Comparison of ENCODE assay signal across 11 cellular contexts in the genomic region with DNA sequence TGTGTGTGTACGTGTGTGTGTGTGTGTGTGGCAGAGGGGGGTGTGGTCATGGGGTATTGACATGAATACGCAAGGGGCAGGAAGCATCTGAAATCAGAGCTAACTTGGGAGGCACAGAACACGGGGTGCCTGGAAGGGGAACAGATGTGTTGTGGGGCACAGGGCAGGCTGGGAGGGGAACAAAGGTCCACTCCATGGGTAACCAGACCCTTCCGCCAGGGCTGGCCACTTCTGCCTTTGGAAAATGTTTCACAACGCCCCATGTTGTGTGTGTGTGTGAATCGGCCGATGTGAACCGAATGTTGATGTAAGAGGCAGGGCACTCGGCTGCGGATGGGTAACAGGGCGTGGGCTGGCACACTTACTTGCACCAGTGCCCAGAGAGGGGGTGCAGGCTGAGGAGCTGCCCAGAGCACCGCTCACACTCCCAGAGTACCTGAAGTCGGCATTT. TPM values are rescaled to one million over a fixed set of nuclear protein-coding genes. Genes with fewer than 3 reads are reported as not detected.
DNase-seq lines count a peak whose midpoint lies in the region; ATAC-seq and TF ChIP-seq lines count a peak whose summit lies in the region.
"Had no signal": no experiment of that assay in that cellular context is flagged by ENCODE, and none has a peak within 500 bp of the region (broad histone marks: within the 10 kb centered on the region; RNA-seq: fewer than 3 reads in every experiment).

Gene SLC11A1, plus strand, starts transcription at position 358 of the 451 bp plus-strand sequence. CDS start 96 bp downstream, outside the sequence.

- ATAC-seq in activated B cell treated with CpG ODN at 0.5 μM for 24 hours (ENCODE audit: low read depth) (peak; percentile 62), GM21737 (IDR thresholded peaks at IDR 0.05; ENCODE audit: unreplicated experiment) (no peak)

- DNase-seq in activated B cell treated with CpG ODN at 0.5 μM for 24 hours (no peak), pons (ENCODE audit: low spot score) (peak; percentile 74), NCI-H1417 (lab: John Stamatoyannopoulos, UW) (no peak), RPMI8226 (no peak), AG08395 (ENCODE audit: low spot score) (no peak)
- DNase-seq: activated T-cell treated with anti-CD3 and anti-CD28 coated beads, Interleukin-2, amount 50 U/mL, for 48 hours; islet precursor cell; NCI-H2081 had no signal

- H3K4me3 Mint-ChIP-seq in activated B cell treated with CpG ODN at 0.5 μM for 24 hours: no peak within 1 kb of the TSS

- intact Hi-C loops in activated B cell treated with CpG ODN at 0.5 μM for 24 hours (cut with micrococcal nuclease): no loop called here

- no peak within 1 kb of the TSS for H3K4me3 ChIP-seq in BLaER1

- H4K20me1 ChIP-seq in BLaER1: no peaks in the 10 kb centered on the region

- H3K27me3 ChIP-seq in BLaER1 (no peaks in the 10 kb centered on the region), layer of hippocampus (ENCODE audit: control insufficient read depth, insufficient read depth, low read length) (no peaks in the 10 kb centered on the region)

- H3K27ac Mint-ChIP-seq in activated B cell treated with CpG ODN at 0.5 μM for 24 hours: peak within 1 kb of the TSS; percentile 36

- H3K9me3 Mint-ChIP-seq in activated B cell treated with CpG ODN at 0.5 μM for 24 hours: no peaks in the 10 kb centered on the region

- H3K4me1 Mint-ChIP-seq in activated B cell treated with CpG ODN at 0.5 μM for 24 hours: peaks cover 4% of the 10 kb centered on the region

- no peaks in the 10 kb centered on the region for H3K36me3 Mint-ChIP-seq in activated B cell treated with CpG ODN at 0.5 μM for 24 hours (ENCODE audit: low read depth)

- POLR2A ChIA-PET in activated B cell treated with CpG ODN at 0.5 μM for 24 hours (lab: Charles Lee): interaction anchor here (0.9 to 1.2 kb wide), 3 partner anchors 14 to 49 kb away, joined by 3 to 4 read pairs (median 3); no protein-coding TSS in a partner anchor

- H3K36me3 ChIP-seq in BLaER1: no peaks in the 10 kb centered on the region

- H3K27ac ChIP-seq in BLaER1: no peak within 1 kb of the TSS
- peak within 1 kb of the TSS; percentile 46 for H3K27ac ChIP-seq in layer of hippocampus (ENCODE audit: low read depth, low read length)

- H3K4me1 ChIP-seq in BLaER1: peaks cover 37% of the 10 kb centered on the region

- no peak within 1 kb of the TSS for H3K9ac ChIP-seq in BLaER1

- no peak for TF ChIP-seq CTCF in activated B cell treated with CpG ODN at 0.5 μM for 24 hours (IDR thresholded peaks at IDR 0.05)

- H3K9me3 ChIP-seq in BLaER1: no peaks in the 10 kb centered on the region

- CTCF ChIA-PET in activated B cell treated with CpG ODN at 0.5 μM for 24 hours (lab: Charles Lee): interaction anchor here (0.6 kb wide), 1 partner anchor 10 kb away, joined by 3 read pairs; no protein-coding TSS in a partner anchor

- peak within 1 kb of the TSS; percentile 27 for H3K4me2 ChIP-seq in BLaER1

- H3K27me3 Mint-ChIP-seq in activated B cell treated with CpG ODN at 0.5 μM for 24 hours: no peaks in the 10 kb centered on the region

RNA-seq across cellular contexts. Expression of gene SLC11A1, which starts in this region (rescaled TPM):
- total RNA-seq in activated B cell treated with CpG ODN at 0.5 μM for 24 hours: 0.89 and 0.93 TPM in 2 replicates

Comparison
In these comparisons a context has a peak if more than half of its experiments do, and no peak if none do; other contexts are left out.
1. Peak in ATAC-seq in activated B cell treated with CpG ODN at 0.5 μM for 24 hours; RNA of the gene not detected or under 1 TPM.